Comparison of ENCODE assay signal across 7 cellular contexts in the genomic region with DNA sequence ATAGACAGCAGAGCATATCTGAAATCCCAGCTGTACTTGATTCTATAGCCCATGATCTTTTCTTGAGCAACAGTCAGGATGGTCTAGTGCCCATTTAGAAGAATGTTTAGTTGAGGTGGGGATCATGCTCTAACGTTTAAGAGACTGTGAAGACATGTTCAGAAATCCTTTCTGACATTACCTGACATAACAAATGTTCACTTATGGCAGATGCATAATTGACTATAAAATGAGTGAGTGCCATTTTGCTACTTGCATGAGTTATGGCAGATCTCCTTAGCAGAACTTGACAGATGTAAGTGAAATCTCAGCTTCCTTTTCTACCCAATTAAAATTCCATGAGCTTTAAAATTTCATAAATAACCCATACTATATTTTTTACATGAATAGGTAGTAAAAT.
"Had no signal": no experiment of that assay in that cellular context is flagged by ENCODE, and none has a peak within 500 bp of the region (broad histone marks: within the 10 kb centered on the region; RNA-seq: fewer than 3 reads in every experiment).

No MANE protein-coding gene starts in this region.

- DNase-seq: GDM1, GF-D8 had no signal

- H3K4me3 ChIP-seq: GM12878 had no signal

- FAIRE-seq: GM12878, GM12891, GM12892, GM18507, GM19239 had no signal

- ATAC-seq: GM12878 had no signal
